In the genomic region with DNA sequence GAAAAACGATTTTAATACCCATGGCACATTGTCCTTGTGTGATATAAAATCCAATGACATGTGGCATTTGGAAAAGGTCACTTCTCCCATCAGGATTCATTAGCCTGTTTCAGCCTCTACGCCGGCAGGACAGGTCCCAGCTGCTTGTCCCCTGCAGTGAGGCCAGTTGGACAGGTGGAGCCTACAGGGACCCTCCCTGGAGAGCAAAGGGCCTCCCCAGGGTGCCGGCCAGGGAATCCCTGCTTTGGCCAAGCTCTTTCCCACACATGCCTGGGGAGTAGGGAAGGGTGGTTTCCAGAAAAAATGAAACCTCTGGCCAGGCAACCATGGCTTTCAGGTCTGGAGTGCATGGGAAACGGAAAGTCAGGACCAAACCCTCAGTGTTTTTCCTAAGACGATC, we compare ENCODE assay signal across 13 cellular contexts.
A peak's percentile ranks its signal among the peaks of the same experiment; 100 is the strongest.
DNase-seq lines count a peak whose midpoint lies in the region; ATAC-seq and TF ChIP-seq lines count a peak whose summit lies in the region.
"Had no signal": no experiment of that assay in that cellular context is flagged by ENCODE, and none has a peak within 500 bp of the region (broad histone marks: within the 10 kb centered on the region; RNA-seq: fewer than 3 reads in every experiment).

No MANE protein-coding gene starts in this region.

- POLR2A ChIA-PET in HEK293 (lab: Yijun Ruan, JAX) = interaction anchor here (0.7 to 0.8 kb wide), 2 partner anchors 13 to 722 kb away, joined by 4 to 6 read pairs; no protein-coding TSS in a partner anchor
- POLR2A ChIA-PET in WTC11 (lab: Charles Lee) = no interaction called here

- H3K27me3 Mint-ChIP-seq in WTC11 (ENCODE audit: low read depth) = no peaks in the 10 kb centered on the region

- no peak overlapping the region for H3K4me3 Mint-ChIP-seq in WTC11
- H3K4me3 Mint-ChIP-seq: CD8-positive, alpha-beta T cell had no signal

- no peaks in the 10 kb centered on the region for H3K4me1 ChIP-seq in HEK293 (ENCODE audit: control insufficient read depth, insufficient read depth, low read length)

- H3K4me3 ChIP-seq in HEK293 (ENCODE audit: low read depth, low read length) = no peak overlapping the region
- H3K4me3 ChIP-seq: HAP-1 had no signal

- no peak overlapping the region for H3K27ac Mint-ChIP-seq in WTC11
- H3K27ac Mint-ChIP-seq: CD8-positive, alpha-beta T cell had no signal

- DNase-seq in WTC11 (ENCODE audit: low spot score) = no peak
- no peak for DNase-seq in amniotic stem cell (lab: John Stamatoyannopoulos, UW)
- DNase-seq in NCI-H446 treated with DMSO at 0.1 percent for 48 hours (lab: John Stamatoyannopoulos, UW) = no peak
- DNase-seq: C1 segment of cervical spinal cord; Caco-2; CD8-positive, alpha-beta T cell; DMS153; DND-41; GOT3 had no signal

- no peak overlapping the region for H3K27ac ChIP-seq in HEK293 (ENCODE audit: extremely low read depth, low read depth, low read length)
- peak overlapping the region; percentile 15 for H3K27ac ChIP-seq in layer of hippocampus (ENCODE audit: low read depth, low read length)

- H3K9me3 ChIP-seq in HEK293 (ENCODE audit: control insufficient read depth, insufficient read depth, low read depth, low read length) = no peaks in the 10 kb centered on the region
- H3K9me3 ChIP-seq: Caco-2, HAP-1 had no signal

- peaks cover 27% of the 10 kb centered on the region for H3K4me1 Mint-ChIP-seq in WTC11

- no peak for TF ChIP-seq CTCF in HEK293 (tag by site-specific recombination; IDR thresholded peaks at IDR 0.05)
- TF ChIP-seq CTCF in WTC11 (IDR thresholded peaks at IDR 0.05) = no peak

- no peaks in the 10 kb centered on the region for H3K36me3 ChIP-seq in HEK293 (ENCODE audit: control insufficient read depth in 2 of 2, insufficient read depth in 1 of 2, low read length in 2 of 2)
- H3K36me3 ChIP-seq: HAP-1 had no signal

- no peak for ATAC-seq in WTC11
- no peak for ATAC-seq in SK-N-SH treated with all-trans-retinoic acid at 6 μM for 48 hours
- ATAC-seq: CD8-positive, alpha-beta T cell had no signal

- no peaks in the 10 kb centered on the region for H3K36me3 Mint-ChIP-seq in WTC11
- H3K36me3 Mint-ChIP-seq: CD8-positive, alpha-beta T cell had no signal

- CTCF ChIA-PET in HEK293 (lab: Yijun Ruan, JAX) = interaction anchor here (0.6 to 1.1 kb wide), 3 partner anchors 8 to 107 kb away, joined by 3 to 4 read pairs (median 3); no protein-coding TSS in a partner anchor
- CTCF ChIA-PET in WTC11 (lab: Charles Lee) = interaction anchor here (0.8 to 2.2 kb wide), 3 partner anchors 9 to 364 kb away, joined by 3 to 18 read pairs (median 4); no protein-coding TSS in a partner anchor

- H3K27me3 ChIP-seq in layer of hippocampus (ENCODE audit: control insufficient read depth, insufficient read depth, low read length) = no peaks in the 10 kb centered on the region

- H3K9me3 Mint-ChIP-seq in WTC11 = no peaks in the 10 kb centered on the region
- H3K9me3 Mint-ChIP-seq: CD8-positive, alpha-beta T cell had no signal

TF ChIP-seq in HEK293, 187 proteins besides CTCF, POLR2A, EP300 and RAD21:
- no peak for TF ChIP-seq ZNF112 (tag by site-specific recombination; IDR thresholded peaks at IDR 0.05)
- TF ChIP-seq ZIC2 (tag by site-specific recombination; IDR thresholded peaks at IDR 0.05) = peak; percentile 64

TF ChIP-seq in WTC11, 78 proteins besides CTCF, POLR2A, EP300 and RAD21:
- TF ChIP-seq ATF1 (CRISPR knock-in tag; IDR thresholded peaks at IDR 0.05) (no peak), ZNF423 (CRISPR knock-in tag; IDR thresholded peaks at IDR 0.05) (peak; percentile 20; the same call in 1 of the 2 replicates), NR3C1 (CRISPR knock-in tag; conservative IDR thresholded peaks at IDR 0.05; ENCODE audit: low read depth) (no peak)

TF ChIP-seq in SK-N-SH treated with all-trans-retinoic acid at 6 μM for 48 hours, 23 proteins besides CTCF, POLR2A, EP300 and RAD21:
- TF ChIP-seq TCF4 (CRISPR knock-in tag; IDR thresholded peaks at IDR 0.05; ENCODE audit: borderline replicate concordance) = no peak
- no peak for TF ChIP-seq GLIS3 (CRISPR knock-in tag; IDR thresholded peaks at IDR 0.05)
- no peak for TF ChIP-seq OSR1 (CRISPR knock-in tag; IDR thresholded peaks at IDR 0.05)
- TF ChIP-seq ZNF8 (CRISPR knock-in tag; IDR thresholded peaks at IDR 0.05) = no peak
- TF ChIP-seq, protein P1, sequence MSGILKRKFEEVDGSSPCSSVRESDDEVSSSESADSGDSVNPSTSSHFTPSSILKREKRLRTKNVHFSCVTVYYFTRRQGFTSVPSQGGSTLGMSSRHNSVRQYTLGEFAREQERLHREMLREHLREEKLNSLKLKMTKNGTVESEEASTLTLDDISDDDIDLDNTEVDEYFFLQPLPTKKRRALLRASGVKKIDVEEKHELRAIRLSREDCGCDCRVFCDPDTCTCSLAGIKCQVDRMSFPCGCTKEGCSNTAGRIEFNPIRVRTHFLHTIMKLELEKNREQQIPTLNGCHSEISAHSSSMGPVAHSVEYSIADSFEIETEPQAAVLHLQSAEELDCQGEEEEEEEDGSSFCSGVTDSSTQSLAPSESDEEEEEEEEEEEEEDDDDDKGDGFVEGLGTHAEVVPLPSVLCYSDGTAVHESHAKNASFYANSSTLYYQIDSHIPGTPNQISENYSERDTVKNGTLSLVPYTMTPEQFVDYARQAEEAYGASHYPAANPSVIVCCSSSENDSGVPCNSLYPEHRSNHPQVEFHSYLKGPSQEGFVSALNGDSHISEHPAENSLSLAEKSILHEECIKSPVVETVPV (CRISPR knock-in tag; IDR thresholded peaks at IDR 0.05) = no peak
- TF ChIP-seq, protein P2, sequence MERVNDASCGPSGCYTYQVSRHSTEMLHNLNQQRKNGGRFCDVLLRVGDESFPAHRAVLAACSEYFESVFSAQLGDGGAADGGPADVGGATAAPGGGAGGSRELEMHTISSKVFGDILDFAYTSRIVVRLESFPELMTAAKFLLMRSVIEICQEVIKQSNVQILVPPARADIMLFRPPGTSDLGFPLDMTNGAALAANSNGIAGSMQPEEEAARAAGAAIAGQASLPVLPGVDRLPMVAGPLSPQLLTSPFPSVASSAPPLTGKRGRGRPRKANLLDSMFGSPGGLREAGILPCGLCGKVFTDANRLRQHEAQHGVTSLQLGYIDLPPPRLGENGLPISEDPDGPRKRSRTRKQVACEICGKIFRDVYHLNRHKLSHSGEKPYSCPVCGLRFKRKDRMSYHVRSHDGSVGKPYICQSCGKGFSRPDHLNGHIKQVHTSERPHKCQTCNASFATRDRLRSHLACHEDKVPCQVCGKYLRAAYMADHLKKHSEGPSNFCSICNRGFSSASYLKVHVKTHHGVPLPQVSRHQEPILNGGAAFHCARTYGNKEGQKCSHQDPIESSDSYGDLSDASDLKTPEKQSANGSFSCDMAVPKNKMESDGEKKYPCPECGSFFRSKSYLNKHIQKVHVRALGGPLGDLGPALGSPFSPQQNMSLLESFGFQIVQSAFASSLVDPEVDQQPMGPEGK (CRISPR knock-in tag; IDR thresholded peaks at IDR 0.05; ENCODE audit: borderline replicate concordance) = no peak
- TF ChIP-seq, protein P3, sequence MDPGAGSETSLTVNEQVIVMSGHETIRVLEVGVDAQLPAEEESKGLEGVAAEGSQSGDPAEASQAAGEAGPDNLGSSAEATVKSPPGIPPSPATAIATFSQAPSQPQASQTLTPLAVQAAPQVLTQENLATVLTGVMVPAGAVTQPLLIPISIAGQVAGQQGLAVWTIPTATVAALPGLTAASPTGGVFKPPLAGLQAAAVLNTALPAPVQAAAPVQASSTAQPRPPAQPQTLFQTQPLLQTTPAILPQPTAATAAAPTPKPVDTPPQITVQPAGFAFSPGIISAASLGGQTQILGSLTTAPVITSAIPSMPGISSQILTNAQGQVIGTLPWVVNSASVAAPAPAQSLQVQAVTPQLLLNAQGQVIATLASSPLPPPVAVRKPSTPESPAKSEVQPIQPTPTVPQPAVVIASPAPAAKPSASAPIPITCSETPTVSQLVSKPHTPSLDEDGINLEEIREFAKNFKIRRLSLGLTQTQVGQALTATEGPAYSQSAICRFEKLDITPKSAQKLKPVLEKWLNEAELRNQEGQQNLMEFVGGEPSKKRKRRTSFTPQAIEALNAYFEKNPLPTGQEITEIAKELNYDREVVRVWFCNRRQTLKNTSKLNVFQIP (CRISPR knock-in tag; IDR thresholded peaks at IDR 0.05; ENCODE audit: borderline replicate concordance, low read depth) = no peak
- no peak for TF ChIP-seq TOX (CRISPR knock-in tag; IDR thresholded peaks at IDR 0.05; ENCODE audit: borderline replicate concordance)
